ENCODE assay signal across 26 cellular contexts in the genomic region with DNA sequence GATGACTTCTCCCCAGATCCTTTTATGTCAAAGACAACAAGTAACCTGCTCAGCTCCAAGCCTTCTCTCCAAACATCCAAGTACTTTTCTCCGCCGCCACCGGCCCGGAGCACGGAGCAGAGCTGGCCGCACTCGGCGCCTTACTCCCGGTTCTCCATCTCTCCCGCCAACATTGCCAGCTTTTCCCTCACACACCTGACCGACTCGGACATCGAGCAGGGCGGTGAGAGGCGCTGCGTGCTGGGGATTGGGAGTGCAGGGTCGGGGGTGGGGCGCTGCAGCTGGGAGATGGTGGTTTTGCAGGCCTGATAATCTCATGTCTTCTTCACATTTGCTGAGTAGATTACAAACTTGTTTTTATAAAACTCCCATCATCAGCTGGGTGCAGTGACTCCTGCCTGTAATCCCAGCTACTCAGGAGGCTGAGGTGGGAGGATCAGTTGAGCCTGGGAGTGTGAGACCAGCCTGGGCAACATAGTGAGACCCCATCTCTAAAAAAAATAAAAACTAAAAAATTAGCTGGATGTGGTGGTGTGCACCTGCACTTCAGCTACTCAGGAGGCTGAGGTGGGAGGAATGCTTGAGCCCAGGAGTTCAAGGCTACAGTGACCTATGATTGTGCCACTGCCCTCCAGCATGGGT. TPM values are rescaled to one million over a fixed set of nuclear protein-coding genes. Genes with fewer than 3 reads are reported as not detected.
DNase-seq lines count a peak whose midpoint lies in the region; ATAC-seq and TF ChIP-seq lines count a peak whose summit lies in the region.
"Had no signal": no experiment of that assay in that cellular context is flagged by ENCODE, and none has a peak within 500 bp of the region (broad histone marks: within the 10 kb centered on the region; RNA-seq: fewer than 3 reads in every experiment).

No MANE protein-coding gene starts in this region.

- no peak overlapping the region for H3K23ac ChIP-seq in trophoblast cell (ENCODE audit: low read length)

- H3K9ac ChIP-seq in trophoblast cell (ENCODE audit: low read length): no peak overlapping the region

- no peak overlapping the region for H3K18ac ChIP-seq in trophoblast cell (ENCODE audit: low read length)

- no peak overlapping the region for H3K27ac Mint-ChIP-seq in activated CD8-positive, alpha-beta memory T cell treated with anti-CD3 and anti-CD28 coated beads, Interleukin-2, amount 10 ng/mL, durations not matched to agents 7 days and 5 days
- H3K27ac Mint-ChIP-seq in activated naive CD8-positive, alpha-beta T cell treated with anti-CD3 and anti-CD28 coated beads, Interleukin-2, amount 50 U/mL, for 24 hours: peak overlapping the region; percentile 64
- peak overlapping the region; percentile 29 for H3K27ac Mint-ChIP-seq in progenitor cell of endocrine pancreas
- H3K27ac Mint-ChIP-seq: activated T-helper 2 cell treated with anti-CD3 and anti-CD28 coated beads, Interferon-gamma antibody, Interleukin-2, Interleukin-4, amounts not matched to agents 10 μg/mL and 5 μg/mL and 100 μg/mL, durations not matched to agents 14 hours and 24 hours and 36 hours had no signal

- H4K8ac ChIP-seq in trophoblast cell (ENCODE audit: low read depth, low read length): no peak overlapping the region

- H3K4me3 Mint-ChIP-seq in activated CD8-positive, alpha-beta memory T cell treated with anti-CD3 and anti-CD28 coated beads, Interleukin-2, amount 10 ng/mL, durations not matched to agents 7 days and 5 days: no peak overlapping the region
- H3K4me3 Mint-ChIP-seq in activated naive CD8-positive, alpha-beta T cell treated with anti-CD3 and anti-CD28 coated beads, Interleukin-2, amount 50 U/mL, for 24 hours: peak overlapping the region; percentile 76
- no peak overlapping the region for H3K4me3 Mint-ChIP-seq in progenitor cell of endocrine pancreas (ENCODE audit: low read depth)

- H3K27me3 Mint-ChIP-seq in activated CD8-positive, alpha-beta memory T cell treated with anti-CD3 and anti-CD28 coated beads, Interleukin-2, amount 10 ng/mL, durations not matched to agents 7 days and 5 days: no peaks in the 10 kb centered on the region
- no peaks in the 10 kb centered on the region for H3K27me3 Mint-ChIP-seq in activated naive CD8-positive, alpha-beta T cell treated with anti-CD3 and anti-CD28 coated beads, Interleukin-2, amount 50 U/mL, for 24 hours
- no peaks in the 10 kb centered on the region for H3K27me3 Mint-ChIP-seq in progenitor cell of endocrine pancreas

- H4K12ac ChIP-seq in trophoblast cell (ENCODE audit: low read depth, low read length): no peak overlapping the region

- H3K27me3 ChIP-seq in GM06990 (replicated peaks; ENCODE audit: control insufficient read depth, insufficient read depth, low read length) (no peaks in the 10 kb centered on the region), trophoblast cell (ENCODE audit: insufficient read depth, low read length) (no peaks in the 10 kb centered on the region)
- H3K27me3 ChIP-seq: BLaER1, colonic mucosa, foreskin keratinocyte, suprapubic skin, vagina had no signal

- H3K9me3 ChIP-seq in trophoblast cell (ENCODE audit: insufficient read depth, low read depth, low read length): no peaks in the 10 kb centered on the region
- H3K9me3 ChIP-seq: BLaER1, colonic mucosa, suprapubic skin, vagina had no signal

- no peak overlapping the region for H2AFZ ChIP-seq in trophoblast cell (ENCODE audit: insufficient read depth, low read length, poor library complexity)

- H3K4me3 ChIP-seq in GM06990 (replicated peaks; ENCODE audit: low read depth, low read length) (peak overlapping the region; percentile 60), trophoblast cell (ENCODE audit: low read depth, low read length) (no peak overlapping the region)
- H3K4me3 ChIP-seq: BLaER1, colonic mucosa, suprapubic skin, vagina had no signal

- H2BK12ac ChIP-seq in trophoblast cell (ENCODE audit: low read length): no peak overlapping the region

- ATAC-seq in activated CD8-positive, alpha-beta memory T cell treated with anti-CD3 and anti-CD28 coated beads, Interleukin-2, amount 10 ng/mL, durations not matched to agents 7 days and 5 days: no peak
- ATAC-seq in activated naive CD8-positive, alpha-beta T cell treated with anti-CD3 and anti-CD28 coated beads, Interleukin-2, amount 50 U/mL, for 24 hours: no peak
- ATAC-seq: foreskin keratinocyte, HCT116 had no signal

- no peak overlapping the region for H3K4ac ChIP-seq in trophoblast cell (ENCODE audit: low read depth, low read length)

- TF ChIP-seq CTCF in GM06990 (IDR thresholded peaks at IDR 0.05; ENCODE audit: insufficient read depth, low read length, poor library complexity, severe bottlenecking) (no peak), progenitor cell of endocrine pancreas (IDR thresholded peaks at IDR 0.05; ENCODE audit: unreplicated experiment) (no peak)

- H2BK5ac ChIP-seq in trophoblast cell (ENCODE audit: low read depth, low read length, poor library complexity): no peak overlapping the region

- no peak overlapping the region for H3K14ac ChIP-seq in trophoblast cell (ENCODE audit: low read length)

- H3K36me3 Mint-ChIP-seq in activated CD8-positive, alpha-beta memory T cell treated with anti-CD3 and anti-CD28 coated beads, Interleukin-2, amount 10 ng/mL, durations not matched to agents 7 days and 5 days: peaks cover 24% of the 10 kb centered on the region
- peaks cover 20% of the 10 kb centered on the region for H3K36me3 Mint-ChIP-seq in activated naive CD8-positive, alpha-beta T cell treated with anti-CD3 and anti-CD28 coated beads, Interleukin-2, amount 50 U/mL, for 24 hours (ENCODE audit: low read depth)
- H3K36me3 Mint-ChIP-seq in progenitor cell of endocrine pancreas (ENCODE audit: insufficient read depth): peaks cover 24% of the 10 kb centered on the region

- H3K27ac ChIP-seq in trophoblast cell (ENCODE audit: low read depth, low read length): no peak overlapping the region
- H3K27ac ChIP-seq: colonic mucosa, foreskin keratinocyte, HL-60, RWPE1, suprapubic skin, vagina had no signal

- H3K4me1 Mint-ChIP-seq in activated CD8-positive, alpha-beta memory T cell treated with anti-CD3 and anti-CD28 coated beads, Interleukin-2, amount 10 ng/mL, durations not matched to agents 7 days and 5 days: peaks cover 46% of the 10 kb centered on the region
- H3K4me1 Mint-ChIP-seq in activated naive CD8-positive, alpha-beta T cell treated with anti-CD3 and anti-CD28 coated beads, Interleukin-2, amount 50 U/mL, for 24 hours: peaks cover 50% of the 10 kb centered on the region
- H3K4me1 Mint-ChIP-seq in progenitor cell of endocrine pancreas (ENCODE audit: low read depth): peaks cover 3% of the 10 kb centered on the region

- CTCF ChIA-PET in activated CD8-positive, alpha-beta memory T cell treated with anti-CD3 and anti-CD28 coated beads, Interleukin-2, amount 10 ng/mL, durations not matched to agents 7 days and 5 days (lab: Charles Lee): interaction anchor here (2.1 kb wide), 1 partner anchor 47 kb away, joined by 7 read pairs; no protein-coding TSS in a partner anchor

- no peak overlapping the region for H3K4me2 ChIP-seq in trophoblast cell (ENCODE audit: low read length)

- no peak overlapping the region for H2BK120ac ChIP-seq in trophoblast cell (ENCODE audit: insufficient read depth, low read length, poor library complexity)

- H3K79me1 ChIP-seq in trophoblast cell (ENCODE audit: low read length): no peaks in the 10 kb centered on the region

- no peak overlapping the region for H2AK5ac ChIP-seq in trophoblast cell (ENCODE audit: low read length)

- WGBS in trophoblast cell (ENCODE audit: extremely low coverage, insufficient coverage, insufficient read length): no CpG with 5 or more reads among the region's 18 CpGs

- H4K91ac ChIP-seq in trophoblast cell (ENCODE audit: low read depth, low read length): no peak overlapping the region

- H3K36me3 ChIP-seq in GM06990 (ENCODE audit: control insufficient read depth, insufficient read depth, low read length) (peaks cover 10% of the 10 kb centered on the region), trophoblast cell (ENCODE audit: control insufficient read depth in 1 of 2, insufficient read depth in 2 of 2, low read length in 2 of 2) (peaks cover 16 to 18% of the 10 kb centered on the region in 2 experiments)

- H3K4me1 ChIP-seq in trophoblast cell (ENCODE audit: control insufficient read depth in 1 of 2, insufficient read depth in 2 of 2, low read length in 2 of 2): no peaks in the 10 kb centered on the region
- H3K4me1 ChIP-seq: colonic mucosa, foreskin keratinocyte, suprapubic skin, vagina had no signal

- DNase-seq in activated CD8-positive, alpha-beta memory T cell treated with anti-CD3 and anti-CD28 coated beads, Interleukin-2, amount 50 U/mL, for 48 hours: peak; percentile 40
- DNase-seq in activated CD8-positive, alpha-beta memory T cell treated with anti-CD3 and anti-CD28 coated beads, Interleukin-2, amount 10 ng/mL, durations not matched to agents 7 days and 5 days: no peak
- DNase-seq in GM06990 (ENCODE audit: extremely low read depth, insufficient read length) (no peak), progenitor cell of endocrine pancreas (ENCODE audit: low spot score, unreplicated experiment) (no peak), RKO (ENCODE audit: low spot score) (no peak), SHP77 (lab: John Stamatoyannopoulos, UW) (no peak), trophoblast cell (no peak)
- no peak for DNase-seq in activated naive CD8-positive, alpha-beta T cell treated with anti-CD3 and anti-CD28 coated beads, Interleukin-2, amount 50 U/mL, for 24 hours
- DNase-seq: colonic mucosa, foreskin keratinocyte, mesendoderm, NCI-H187, NCI-H526 treated with DMSO at 0.1 percent for 48 hours, occipital lobe, T1000 had no signal

- H3K9me3 Mint-ChIP-seq in activated CD8-positive, alpha-beta memory T cell treated with anti-CD3 and anti-CD28 coated beads, Interleukin-2, amount 10 ng/mL, durations not matched to agents 7 days and 5 days (ENCODE audit: low read depth): peaks cover 2% of the 10 kb centered on the region
- no peaks in the 10 kb centered on the region for H3K9me3 Mint-ChIP-seq in activated naive CD8-positive, alpha-beta T cell treated with anti-CD3 and anti-CD28 coated beads, Interleukin-2, amount 50 U/mL, for 24 hours
- no peaks in the 10 kb centered on the region for H3K9me3 Mint-ChIP-seq in progenitor cell of endocrine pancreas (ENCODE audit: low read depth)
- H3K9me3 Mint-ChIP-seq: activated B cell treated with CpG ODN at 0.5 μM for 24 hours had no signal

- H3K79me2 ChIP-seq in trophoblast cell (ENCODE audit: control insufficient read depth, insufficient read depth, low read length, poor library complexity): no peaks in the 10 kb centered on the region

RNA-seq across cellular contexts. Expression of a gene that starts 7.2 kb away (rescaled TPM):
- total RNA-seq in activated CD8-positive, alpha-beta memory T cell treated with anti-CD3 and anti-CD28 coated beads, Interleukin-2, amount 10 ng/mL, durations not matched to agents 7 days and 5 days: under 1 TPM in 1 of 2 experiments, not detected in 1; 0.33 TPM
- 0.57 and 1.7 TPM in 2 replicates for total RNA-seq in progenitor cell of endocrine pancreas
- 20.7 and 22.5 TPM in 2 replicates for polyA plus RNA-seq in trophoblast cell (2013)
- total RNA-seq: LHCN-M2, myocyte, skeletal muscle tissue, vagina had no signal

RNA-seq across cellular contexts. Expression of a gene that starts 47.9 kb away (rescaled TPM):
- total RNA-seq in activated CD8-positive, alpha-beta memory T cell treated with anti-CD3 and anti-CD28 coated beads, Interleukin-2, amount 10 ng/mL, durations not matched to agents 7 days and 5 days: 10 to 100 TPM; 45.6 to 60.7 TPM
- total RNA-seq in progenitor cell of endocrine pancreas: 40.8 and 41.6 TPM in 2 replicates
- 4.5 and 4.7 TPM in 2 replicates for polyA plus RNA-seq in trophoblast cell (2013)
